In the genomic region with DNA sequence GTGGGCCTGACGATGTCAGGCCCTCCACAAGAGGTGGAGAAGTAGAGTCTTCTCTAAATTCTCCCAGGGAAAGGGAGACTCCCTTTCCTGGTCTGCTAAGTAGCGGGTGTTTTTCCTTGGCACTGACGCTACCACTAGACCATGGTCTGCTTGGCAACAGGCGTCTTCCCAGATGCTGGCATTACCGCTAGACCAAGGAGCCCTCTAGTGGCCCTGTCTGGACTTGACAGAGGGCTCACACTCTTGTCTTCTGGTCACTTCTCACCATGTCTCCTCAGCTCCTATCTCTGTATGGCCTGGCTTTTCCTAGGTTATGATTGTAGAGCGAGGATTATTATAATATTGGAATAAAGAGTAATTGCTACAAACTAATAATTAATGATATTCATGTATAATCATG, we compare ENCODE assay signal across 12 cellular contexts. TPM values are rescaled to one million over a fixed set of nuclear protein-coding genes. Genes with fewer than 3 reads are reported as not detected.
DNase-seq lines count a peak whose midpoint lies in the region; ATAC-seq, FAIRE-seq and TF ChIP-seq lines count a peak whose summit lies in the region.
"Not testable (repeated sequence)": the region's sequence is repeated elsewhere in the genome, so short reads cannot be mapped to it uniquely, and the experiment has no call there.
"Had no signal": no experiment of that assay in that cellular context is flagged by ENCODE, and none has a peak within 500 bp of the region (broad histone marks: within the 10 kb centered on the region; RNA-seq: fewer than 3 reads in every experiment).

No MANE protein-coding gene starts in this region.

- TF ChIP-seq CTCF in A549 (IDR thresholded peaks at IDR 0.05), result 0 out of 3 replicates have a peak, but pooled peaks have one; percentile 4
- TF ChIP-seq CTCF in DOHH2 (IDR thresholded peaks at IDR 0.05; ENCODE audit: low read depth, low read length, poor library complexity, severe bottlenecking), result peak; percentile 50
- TF ChIP-seq CTCF in GM12873 (IDR thresholded peaks at IDR 0.05; ENCODE audit: insufficient read depth, low read depth, low read length, missing control alignments), result peak; percentile 21
- TF ChIP-seq CTCF in LNCAP (IDR thresholded peaks at IDR 0.05), result peak; percentile 21; the same call in 1 of the 2 replicates
- TF ChIP-seq CTCF in PC-3 (conservative IDR thresholded peaks at IDR 0.05; ENCODE audit: low read depth, low read length), result peak; percentile 40; the same call in 1 of the 2 replicates
- peak; percentile 34 for TF ChIP-seq CTCF in epithelial cell of proximal tubule (conservative IDR thresholded peaks at IDR 0.05; ENCODE audit: low read depth, low read length)
- TF ChIP-seq CTCF in progenitor cell of endocrine pancreas (IDR thresholded peaks at IDR 0.05; ENCODE audit: unreplicated experiment), result peak; percentile 35

- H4K20me1 ChIP-seq in DOHH2 (ENCODE audit: control insufficient read depth, insufficient read depth, low read depth, low read length); PC-3 (ENCODE audit: low read length): not testable (repeated sequence)

- not testable (repeated sequence) for ATAC-seq in A549, PC-3

- H2AFZ ChIP-seq in PC-3 (ENCODE audit: low read length), result not testable (repeated sequence)

- H3K27me3 Mint-ChIP-seq in progenitor cell of endocrine pancreas, result not testable (repeated sequence)

- intact Hi-C loops in PC-3 (cut with micrococcal nuclease), result not testable (repeated sequence)

- CTCF ChIA-PET in A549 (lab: Yijun Ruan, JAX), result interaction anchor here (1.6 to 2.1 kb wide), 2 partner anchors 252 to 463 kb away, joined by 4 to 9 read pairs; no protein-coding TSS in a partner anchor
- CTCF ChIA-PET in PC-3 (lab: Charles Lee), result not testable (repeated sequence)

- H3K4me3 Mint-ChIP-seq in progenitor cell of endocrine pancreas (ENCODE audit: low read depth), result not testable (repeated sequence)

- not testable (repeated sequence) for H3K36me3 ChIP-seq in DOHH2 (ENCODE audit: control insufficient read depth, low read length); PC-3 (ENCODE audit: low read depth, low read length)

- DNase-seq in A549 (ENCODE audit: low read depth in 1 of 2, low spot score in 1 of 2); PC-3; epithelial cell of proximal tubule (ENCODE audit: low read depth); progenitor cell of endocrine pancreas (ENCODE audit: low spot score, unreplicated experiment): not testable (repeated sequence)
- DNase-seq in activated CD4-positive, alpha-beta T cell treated with anti-CD3 and anti-CD28 coated beads for 48 hours, result peak; percentile 9

- TF ChIP-seq EP300 in A549 (IDR thresholded peaks at IDR 0.05), result not testable (repeated sequence)

- POLR2A ChIA-PET in A549 (lab: Yijun Ruan, JAX); PC-3 (lab: Charles Lee; ENCODE audit: unreplicated experiment): not testable (repeated sequence)

- H3F3A ChIP-seq in DOHH2 (ENCODE audit: control insufficient read depth, insufficient read depth); PC-3 (ENCODE audit: low read length, unreplicated experiment): not testable (repeated sequence)

- not testable (repeated sequence) for H3K9me3 Mint-ChIP-seq in progenitor cell of endocrine pancreas (ENCODE audit: low read depth)

- 0 out of 5 replicates have a peak, but pooled peaks of 1 of the 2 experiments have one; percentile 15 for TF ChIP-seq RAD21 in A549 (conservative IDR thresholded peaks at IDR 0.05 in 1 of 2, IDR thresholded peaks at IDR 0.05 in 1 of 2)

- not testable (repeated sequence) for H3K79me2 ChIP-seq in DOHH2 (ENCODE audit: control insufficient read depth, low read length); PC-3 (ENCODE audit: low read length)

- TF ChIP-seq POLR2A in A549 (IDR thresholded peaks at IDR 0.05; ENCODE audit: low read length), result not testable (repeated sequence)

- H3K9ac ChIP-seq in PC-3 (ENCODE audit: low read length), result not testable (repeated sequence)

- 81% methylated on average over 6 of the region's 6 CpGs for WGBS in A549 (ENCODE audit: missing lambda C conversion rate)

- not testable (repeated sequence) for H3K36me3 Mint-ChIP-seq in progenitor cell of endocrine pancreas (ENCODE audit: insufficient read depth)

- H3K4me2 ChIP-seq in A549; DOHH2 (ENCODE audit: low read length); PC-3 (ENCODE audit: low read length): not testable (repeated sequence)

- H3K27ac ChIP-seq in A549, result 0 out of 6 replicates have a peak overlapping the region, but pooled peaks of 1 of the 2 experiments have one; percentile 21
- H3K27ac ChIP-seq in DOHH2 (ENCODE audit: low read depth, low read length); PC-3 (ENCODE audit: low read length): not testable (repeated sequence)

- not testable (repeated sequence) for H3K9me2 ChIP-seq in DOHH2 (replicated peaks; ENCODE audit: control insufficient read depth, low read length); PC-3 (replicated peaks; ENCODE audit: low read length)

- not testable (repeated sequence) for H3K4me1 Mint-ChIP-seq in progenitor cell of endocrine pancreas (ENCODE audit: low read depth)

- not testable (repeated sequence) for BruUV-seq in PC-3 (replicated peaks; lab: Mats Ljungman, UMichigan)

- not testable (repeated sequence) for H3K9me3 ChIP-seq in A549; DOHH2 (ENCODE audit: control insufficient read depth, insufficient read depth, low read length); PC-3 (ENCODE audit: low read length)

- FAIRE-seq in A549 (lab: Jason Lieb, UNC), result not testable (repeated sequence)

- not testable (repeated sequence) for H3K27ac Mint-ChIP-seq in progenitor cell of endocrine pancreas

- H3K27me3 ChIP-seq in DOHH2 (ENCODE audit: control insufficient read depth, low read length); PC-3 (ENCODE audit: low read length): not testable (repeated sequence)

- H3K4me3 ChIP-seq in A549; DOHH2 (ENCODE audit: low read length); PC-3 (ENCODE audit: low read length); epithelial cell of proximal tubule (ENCODE audit: low read depth, low read length): not testable (repeated sequence)

- H3K4me1 ChIP-seq in A549 (peaks cover 11% of the 10 kb centered on the region), DOHH2 (ENCODE audit: control insufficient read depth, low read length) (peaks cover 15% of the 10 kb centered on the region), PC-3 (ENCODE audit: insufficient read depth, low read length) (peaks cover 32% of the 10 kb centered on the region)

RNA-seq across cellular contexts. Expression of a gene that starts 51.1 kb away (rescaled TPM):
- polyA plus RNA-seq in A549 (2011; rRNA removed) (4.4 and 5.9 TPM in 2 replicates), A549 (2017; fragmentation: RNase III; extraction: RNeasy Plus Mini Kit Qiagen cat#74134 plus additional on column Dnase treatment) (1.6 to 1.8 TPM (median 1.8 TPM) in 3 replicates)
- 0.33 and 0.43 TPM in 2 replicates for polyA plus RNA-seq in A549 (2012; cell fraction: cytosol; rRNA removed)
- polyA plus RNA-seq in A549 (2012; cell fraction: nucleus; rRNA removed), result 0.28 and 0.32 TPM in 2 replicates
- 3.3 and 4.0 TPM in 2 replicates for polyA minus RNA-seq in A549 (2011; rRNA and poly(A)+ RNA removed)
- total RNA-seq in PC-3 (2014; rRNA removed) (0.69 and 1.1 TPM in 2 replicates), epithelial cell of proximal tubule (2.8 and 5.9 TPM in 2 replicates), progenitor cell of endocrine pancreas (10.1 and 10.6 TPM in 2 replicates)
- total RNA-seq: Daoy; HT1080; IMR-90; T-helper 1 cell treated with Interleukin-12 subunit alpha and Interleukin-12 subunit beta and Interleukin-4 antibody, amounts not matched to agents 30 ng/mL and 1 ng/mL, for 36 hours had no signal
- polyA plus RNA-seq: IMR-90 had no signal
